Comparison of ENCODE assay signal across 11 cellular contexts in the genomic region with DNA sequence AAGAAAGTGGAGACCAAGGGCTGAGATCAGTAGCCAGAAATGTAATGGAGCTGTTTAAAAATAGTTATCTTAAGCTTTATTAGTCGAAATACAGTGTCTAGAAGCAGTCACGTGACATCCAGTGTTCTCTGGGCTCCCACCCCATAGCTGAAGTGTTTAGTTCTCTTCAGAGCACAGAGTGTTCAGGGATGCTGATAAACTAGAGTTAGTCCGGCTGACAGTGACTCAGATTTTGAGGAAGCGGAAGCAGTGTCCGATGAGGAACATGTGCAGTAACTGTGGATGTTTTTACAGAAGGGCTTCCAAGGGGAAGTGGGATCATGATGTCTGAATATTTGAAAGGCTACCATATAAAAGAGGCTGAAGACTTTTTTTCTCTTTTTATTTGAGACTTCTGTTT.
DNase-seq lines count a peak whose midpoint lies in the region; TF ChIP-seq lines count a peak whose summit lies in the region.
"Had no signal": no experiment of that assay in that cellular context is flagged by ENCODE, and none has a peak within 500 bp of the region (broad histone marks: within the 10 kb centered on the region; RNA-seq: fewer than 3 reads in every experiment).

No MANE protein-coding gene starts in this region.

- no peak overlapping the region for H3K4me3 ChIP-seq in neutrophil (ENCODE audit: low read depth in 1 of 2, low read length in 1 of 2)
- H3K4me3 ChIP-seq: SK-N-MC had no signal

- no peaks in the 10 kb centered on the region for H3K9me3 ChIP-seq in neutrophil

- peaks cover 33 to 35% of the 10 kb centered on the region in 2 experiments for H3K4me1 ChIP-seq in neutrophil (ENCODE audit: control insufficient read depth in 1 of 2, insufficient read depth in 1 of 2, low read depth in 1 of 2, low read length in 1 of 2)

- peak; percentile 90 to 93 for DNase-seq in AML-193 (lab: John Stamatoyannopoulos, UW)
- peak; percentile 26 for DNase-seq in fibroblast of peridontal ligament (ENCODE audit: extremely low read depth)
- no peak for DNase-seq in kidney tubule cell (ENCODE audit: low spot score)
- DNase-seq in SW 1271 (lab: John Stamatoyannopoulos, UW) = no peak
- no peak for DNase-seq in RKO (ENCODE audit: low spot score)
- no peak for DNase-seq in NCI-H774 (lab: John Stamatoyannopoulos, UW)
- DNase-seq: activated naive CD8-positive, alpha-beta T cell treated with anti-CD3 and anti-CD28 coated beads, Interleukin-2, amount 10 ng/mL, durations not matched to agents 7 days and 5 days; DMS 273 treated with DMSO at 0.1 percent for 48 hours had no signal

- no peaks in the 10 kb centered on the region for H3K27me3 ChIP-seq in neutrophil

- H3K27ac ChIP-seq in neutrophil = peak overlapping the region; percentile 75
- H3K27ac ChIP-seq: SK-N-MC had no signal

- no peaks in the 10 kb centered on the region for H3K36me3 ChIP-seq in neutrophil

- no peak for TF ChIP-seq CTCF in neutrophil (IDR thresholded peaks at IDR 0.05)

TF ChIP-seq in PFSK-1, 5 proteins besides CTCF, POLR2A, EP300 and RAD21:
- no peak for TF ChIP-seq FOXP2 (optimal IDR thresholded peaks at IDR 0.05; ENCODE audit: borderline replicate concordance, extremely low read depth, extremely low read length, insufficient read depth)
- no peak for TF ChIP-seq TAF1 (IDR thresholded peaks at IDR 0.05; ENCODE audit: borderline replicate concordance, insufficient read depth, low read length)
- TF ChIP-seq, protein P1, sequence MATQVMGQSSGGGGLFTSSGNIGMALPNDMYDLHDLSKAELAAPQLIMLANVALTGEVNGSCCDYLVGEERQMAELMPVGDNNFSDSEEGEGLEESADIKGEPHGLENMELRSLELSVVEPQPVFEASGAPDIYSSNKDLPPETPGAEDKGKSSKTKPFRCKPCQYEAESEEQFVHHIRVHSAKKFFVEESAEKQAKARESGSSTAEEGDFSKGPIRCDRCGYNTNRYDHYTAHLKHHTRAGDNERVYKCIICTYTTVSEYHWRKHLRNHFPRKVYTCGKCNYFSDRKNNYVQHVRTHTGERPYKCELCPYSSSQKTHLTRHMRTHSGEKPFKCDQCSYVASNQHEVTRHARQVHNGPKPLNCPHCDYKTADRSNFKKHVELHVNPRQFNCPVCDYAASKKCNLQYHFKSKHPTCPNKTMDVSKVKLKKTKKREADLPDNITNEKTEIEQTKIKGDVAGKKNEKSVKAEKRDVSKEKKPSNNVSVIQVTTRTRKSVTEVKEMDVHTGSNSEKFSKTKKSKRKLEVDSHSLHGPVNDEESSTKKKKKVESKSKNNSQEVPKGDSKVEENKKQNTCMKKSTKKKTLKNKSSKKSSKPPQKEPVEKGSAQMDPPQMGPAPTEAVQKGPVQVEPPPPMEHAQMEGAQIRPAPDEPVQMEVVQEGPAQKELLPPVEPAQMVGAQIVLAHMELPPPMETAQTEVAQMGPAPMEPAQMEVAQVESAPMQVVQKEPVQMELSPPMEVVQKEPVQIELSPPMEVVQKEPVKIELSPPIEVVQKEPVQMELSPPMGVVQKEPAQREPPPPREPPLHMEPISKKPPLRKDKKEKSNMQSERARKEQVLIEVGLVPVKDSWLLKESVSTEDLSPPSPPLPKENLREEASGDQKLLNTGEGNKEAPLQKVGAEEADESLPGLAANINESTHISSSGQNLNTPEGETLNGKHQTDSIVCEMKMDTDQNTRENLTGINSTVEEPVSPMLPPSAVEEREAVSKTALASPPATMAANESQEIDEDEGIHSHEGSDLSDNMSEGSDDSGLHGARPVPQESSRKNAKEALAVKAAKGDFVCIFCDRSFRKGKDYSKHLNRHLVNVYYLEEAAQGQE (IDR thresholded peaks at IDR 0.05; ENCODE audit: insufficient read depth in 1 of 2, low read depth in 2 of 2, low read length in 2 of 2) = no peak
- TF ChIP-seq SIN3A (IDR thresholded peaks at IDR 0.05; ENCODE audit: borderline replicate concordance, insufficient read depth, low read length) = peak; percentile 74; the same call in 1 of the 2 replicates

Comparison
In these comparisons a context has a peak if more than half of its experiments do, and no peak if none do; other contexts are left out.
1. DNase-seq: peak in AML-193 (2 of 2) and fibroblast of peridontal ligament (single experiment); none in kidney tubule cell (single experiment), SW 1271 (0 of 2), RKO (single experiment) and NCI-H774 (single experiment).